ENCODE assay signal across 8 cellular contexts in genomic region chr20:54550776-54551396, GRCh38.
"Had no signal": no experiment of that assay in that cellular context is flagged by ENCODE, and none has a peak within 500 bp of the region (broad histone marks: within the 10 kb centered on the region; RNA-seq: fewer than 3 reads in every experiment).

No MANE protein-coding gene starts in this region.

- H3K4me1 ChIP-seq: esophagus squamous epithelium, sigmoid colon had no signal

- H3K27ac ChIP-seq: esophagus squamous epithelium, ovary, sigmoid colon had no signal

- H3K9me3 ChIP-seq: esophagus squamous epithelium, ovary, sigmoid colon had no signal

- H3K36me3 ChIP-seq: esophagus squamous epithelium, ovary, sigmoid colon had no signal

- H3K4me3 ChIP-seq: esophagus squamous epithelium, ovary, sigmoid colon had no signal

- DNase-seq: activated CD4-positive, alpha-beta T cell treated with anti-CD3 and anti-CD28 coated beads, Interleukin-2, amount 50 U/mL, for 1 hour; activated naive CD8-positive, alpha-beta T cell treated with anti-CD3 and anti-CD28 coated beads, Interleukin-2, amount 50 U/mL, for 24 hours; esophagus squamous epithelium; kidney; ovary; sigmoid colon; stimulated activated naive CD4-positive, alpha-beta T cell treated with Interleukin-2 at 50 U/mL for 16 hours; T-helper 17 cell had no signal

- FAIRE-seq: kidney had no signal

- H3K27me3 ChIP-seq: esophagus squamous epithelium, ovary, sigmoid colon had no signal
